Comparison of ENCODE assay signal across 26 cellular contexts in the genomic region with DNA sequence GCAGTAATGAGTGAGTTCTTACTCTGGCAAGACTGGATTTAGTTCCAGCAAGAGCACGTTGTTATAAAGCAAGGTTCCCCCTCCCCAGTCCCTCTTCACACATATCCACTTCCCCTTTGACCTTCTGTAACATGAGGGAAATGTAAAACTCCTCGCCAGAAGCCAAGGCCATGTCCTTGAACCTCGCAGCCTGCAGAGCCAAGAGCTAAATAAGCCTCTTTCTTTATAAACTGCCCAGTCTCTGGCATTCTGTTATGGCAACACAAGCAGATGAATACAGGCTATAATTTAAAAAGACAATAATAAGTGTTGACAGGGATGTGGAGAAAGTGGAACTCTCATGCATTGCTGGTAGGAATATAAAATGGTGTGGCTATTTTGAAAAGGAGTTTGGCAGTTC.
"Had no signal": no experiment of that assay in that cellular context is flagged by ENCODE, and none has a peak within 500 bp of the region (broad histone marks: within the 10 kb centered on the region; RNA-seq: fewer than 3 reads in every experiment).

No MANE protein-coding gene starts in this region.

- H3K9me3 ChIP-seq: ovary, testis, thyroid gland had no signal

- H3K36me3 ChIP-seq: ovary, right atrium auricular region, thyroid gland, upper lobe of right lung had no signal

- FAIRE-seq: urothelium cell line had no signal

- H3K4me3 Mint-ChIP-seq: immature natural killer cell; naive thymus-derived CD4-positive, alpha-beta T cell; natural killer cell treated with Interleukin-12 subunit alpha and Interleukin-12 subunit beta and Interleukin-15 and Interleukin-18, amount 100 ng/mL, for 72 hours; stimulated activated naive B cell treated with anti-CD40 and anti-IgM and Interleukin-4, amounts not matched to agents 10 μg/mL and 1 μg/mL and 100 μg/mL, for 72 hours had no signal

- H3K27me3 ChIP-seq: ovary, right atrium auricular region, stomach, testis, thyroid gland, transverse colon, upper lobe of right lung had no signal

- H3K4me1 ChIP-seq: left ventricle myocardium inferior, right atrium auricular region, testis, thyroid gland, transverse colon, upper lobe of right lung had no signal

- H3K27me3 Mint-ChIP-seq: naive thymus-derived CD4-positive, alpha-beta T cell; natural killer cell treated with Interleukin-12 subunit alpha and Interleukin-12 subunit beta and Interleukin-15 and Interleukin-18, amount 100 ng/mL, for 72 hours; progenitor cell of endocrine pancreas; stimulated activated naive B cell treated with anti-CD40 and anti-IgM and Interleukin-4, amounts not matched to agents 10 μg/mL and 1 μg/mL and 100 μg/mL, for 72 hours had no signal

- ATAC-seq: mucosa of descending colon; naive thymus-derived CD4-positive, alpha-beta T cell; natural killer cell treated with Interleukin-12 subunit alpha and Interleukin-12 subunit beta and Interleukin-15 and Interleukin-18, amount 100 ng/mL, for 72 hours; sciatic nerve; stimulated activated naive B cell treated with anti-CD40 and anti-IgM and Interleukin-4, amounts not matched to agents 10 μg/mL and 1 μg/mL and 100 μg/mL, for 72 hours; stimulated activated naive CD8-positive, alpha-beta T cell treated with anti-CD3 and anti-CD28 coated beads, Interleukin-15, Interleukin-2, amounts not matched to agents 100 U/mL and 50 U/mL, for 24 hours; upper lobe of right lung had no signal

- H3K27ac ChIP-seq: left ventricle myocardium inferior, ovary, right atrium auricular region, skin epidermis, stomach, testis, thyroid gland, transverse colon, upper lobe of right lung had no signal

- DNase-seq: hypothalamus; immature natural killer cell; islet precursor cell; left ventricle myocardium inferior; midbrain; mucosa of descending colon; naive thymus-derived CD4-positive, alpha-beta T cell; ovary; stimulated activated CD4-positive, alpha-beta T cell treated with anti-CD3 and anti-CD28 coated beads, Interleukin-12 subunit alpha, Interleukin-12 subunit beta, amount 100 ng/mL, for 4 hours; stimulated activated CD4-positive, alpha-beta T cell treated with anti-CD3 and anti-CD28 coated beads, Interleukin-15, amount 100 ng/mL, for 24 hours; stimulated activated CD4-positive, alpha-beta T cell treated with anti-CD3 and anti-CD28 coated beads, Interleukin-2, amount 100 ng/mL, for 24 hours; stimulated activated CD4-positive, alpha-beta T cell treated with anti-CD3 and anti-CD28 coated beads, Interleukin-4, amount 100 ng/mL, for 1 hour; stimulated activated naive B cell treated with anti-CD40 and anti-IgM and Interleukin-4, amounts not matched to agents 10 μg/mL and 1 μg/mL and 100 μg/mL, for 72 hours; stimulated activated naive CD8-positive, alpha-beta T cell treated with anti-CD3 and anti-CD28 coated beads, Interleukin-15, Interleukin-2, amounts not matched to agents 100 U/mL and 50 U/mL, for 24 hours; stomach; testis; thyroid gland; transverse colon; upper lobe of right lung had no signal

- H3K27ac Mint-ChIP-seq: immature natural killer cell; natural killer cell treated with Interleukin-12 subunit alpha and Interleukin-12 subunit beta and Interleukin-15 and Interleukin-18, amount 100 ng/mL, for 72 hours; progenitor cell of endocrine pancreas; stimulated activated naive B cell treated with anti-CD40 and anti-IgM and Interleukin-4, amounts not matched to agents 10 μg/mL and 1 μg/mL and 100 μg/mL, for 72 hours had no signal

- H3K4me3 ChIP-seq: left ventricle myocardium inferior, lung, mucosa of descending colon, ovary, right atrium auricular region, skin epidermis, stomach, testis, thyroid gland, transverse colon, upper lobe of right lung had no signal
